Comparison of ENCODE assay signal across 15 cellular contexts in genomic region chr4:57093816-57094481, GRCh38. TPM values are rescaled to one million over a fixed set of nuclear protein-coding genes. Genes with fewer than 3 reads are reported as not detected.
DNase-seq lines count a peak whose midpoint lies in the region; ATAC-seq and TF ChIP-seq lines count a peak whose summit lies in the region.
"Had no signal": no experiment of that assay in that cellular context is flagged by ENCODE, and none has a peak within 500 bp of the region (broad histone marks: within the 10 kb centered on the region; RNA-seq: fewer than 3 reads in every experiment).

No MANE protein-coding gene starts in this region.

- H3K27me3 ChIP-seq in ascending aorta (no peaks in the 10 kb centered on the region), left ventricle myocardium inferior (ENCODE audit: low read depth) (no peaks in the 10 kb centered on the region), vagina (no peaks in the 10 kb centered on the region)
- H3K27me3 ChIP-seq: SJCRH30 had no signal

- DNase-seq in ascending aorta (ENCODE audit: low spot score in 2 of 2) (no peak), left ventricle myocardium inferior (peak; percentile 69), sciatic nerve (ENCODE audit: low spot score) (no peak), vagina (ENCODE audit: extremely low spot score in 2 of 2) (no peak), GM13977 (ENCODE audit: low spot score) (no peak), midbrain (lab: John Stamatoyannopoulos, UW) (no peak)
- DNase-seq in stimulated activated CD4-positive, alpha-beta T cell treated with anti-CD3 and anti-CD28 coated beads, Interleukin-4, amount 100 ng/mL, for 24 hours = no peak
- DNase-seq: activated CD4-positive, CD25-positive, alpha-beta regulatory T cell treated with anti-CD3 and anti-CD28 coated beads, Interleukin-2, amount 50 U/mL, for 72 hours; effector CD8-positive, alpha-beta T cell; NCI-H69; nephron progenitor cell; psoas muscle; SJCRH30; stimulated activated naive CD4-positive, alpha-beta T cell; T-helper 9 cell had no signal

- ATAC-seq in sciatic nerve = peak; percentile 79

- H3K4me3 ChIP-seq in ascending aorta (peak overlapping the region in 1 of 2 donors; percentile 6), left ventricle myocardium inferior (no peak overlapping the region), vagina (no peak overlapping the region)
- H3K4me3 ChIP-seq: psoas muscle, SJCRH30 had no signal

- H3K9me3 ChIP-seq in ascending aorta = no peaks in the 10 kb centered on the region
- no peaks in the 10 kb centered on the region for H3K9me3 ChIP-seq in left ventricle myocardium inferior (replicated peaks)
- no peaks in the 10 kb centered on the region for H3K9me3 ChIP-seq in vagina
- H3K9me3 ChIP-seq: psoas muscle, SJCRH30 had no signal

- TF ChIP-seq CTCF in ascending aorta (IDR thresholded peaks at IDR 0.05) (no peak), left ventricle myocardium inferior (IDR thresholded peaks at IDR 0.05; ENCODE audit: borderline replicate concordance) (no peak), vagina (IDR thresholded peaks at IDR 0.05) (no peak), GM13977 (IDR thresholded peaks at IDR 0.05; ENCODE audit: extremely low read depth, insufficient read depth, missing control alignments) (no peak)

- in situ Hi-C loops in GM13977 (cut with MboI; ENCODE audit: low pct_unique_long_range_greater_than_20kb, low sequenced_read_pairs, unreplicated experiment) = no loop called here

- TF ChIP-seq POLR2A in vagina (IDR thresholded peaks at IDR 0.05) = no peak

- intact Hi-C loops in ascending aorta (cut with DNase I) = loop anchor here (1.0 to 2.0 kb wide), 2 partner anchors 13 to 56 kb away; no protein-coding TSS in a partner anchor
- intact Hi-C loops in left ventricle myocardium inferior (cut with micrococcal nuclease) = no loop called here
- intact Hi-C loops in sciatic nerve (cut with DNase I) = no loop called here
- intact Hi-C loops in vagina (cut with DNase I) = no loop called here

- peak overlapping the region; percentile 75 to 95 for H3K27ac ChIP-seq in ascending aorta
- peak overlapping the region; percentile 98 for H3K27ac ChIP-seq in left ventricle myocardium inferior (replicated peaks)
- H3K27ac ChIP-seq in vagina = peak overlapping the region; percentile 10
- H3K27ac ChIP-seq: psoas muscle, SJCRH30 had no signal

- peaks cover 17 to 79% of the 10 kb centered on the region in 2 donors for H3K4me1 ChIP-seq in ascending aorta
- peaks cover 100% of the 10 kb centered on the region for H3K4me1 ChIP-seq in left ventricle myocardium inferior
- H3K4me1 ChIP-seq in vagina = peaks cover 49% of the 10 kb centered on the region

- peaks cover 0 to 13% of the 10 kb centered on the region in 2 donors for H3K36me3 ChIP-seq in ascending aorta
- H3K36me3 ChIP-seq in left ventricle myocardium inferior = peaks cover 10% of the 10 kb centered on the region
- H3K36me3 ChIP-seq in vagina = no peaks in the 10 kb centered on the region
- H3K36me3 ChIP-seq: SJCRH30 had no signal

RNA-seq across cellular contexts. Expression of gene IGFBP7, which starts 16.2 kb away (rescaled TPM):
- total RNA-seq in ascending aorta (6,655 TPM), left ventricle myocardium inferior (698 TPM), sciatic nerve (482 TPM), vagina (716 TPM)

Comparison
In these comparisons a context has a peak if more than half of its experiments do, and no peak if none do; other contexts are left out.
1. H3K27ac ChIP-seq: peak in every context shown above with its lines; median percentile 98 in left ventricle myocardium inferior; 85 in ascending aorta; 10 in vagina.